Comparison of ENCODE assay signal across 16 cellular contexts in genomic region chr11:118099838-118100570, GRCh38. TPM values are rescaled to one million over a fixed set of nuclear protein-coding genes. Genes with fewer than 3 reads are reported as not detected.
"Had no signal": no experiment of that assay in that cellular context is flagged by ENCODE, and none has a peak within 500 bp of the region (broad histone marks: within the 10 kb centered on the region; RNA-seq: fewer than 3 reads in every experiment).

No MANE protein-coding gene starts in this region.

- H3K36me3 ChIP-seq: uterus had no signal

- H3K4me1 Mint-ChIP-seq: activated CD4-positive, alpha-beta memory T cell treated with anti-CD3 and anti-CD28 coated beads, Interleukin-2, amount 10 ng/mL, durations not matched to agents 7 days and 5 days; activated CD4-positive, alpha-beta T cell treated with anti-CD3 and anti-CD28 coated beads for 36 hours; immature natural killer cell; T-cell had no signal

- DNase-seq: activated CD4-positive, alpha-beta memory T cell treated with anti-CD3 and anti-CD28 coated beads, Interleukin-2, amount 10 ng/mL, durations not matched to agents 7 days and 5 days; activated CD4-positive, alpha-beta T cell treated with anti-CD3 and anti-CD28 coated beads for 36 hours; activated naive CD4-positive, alpha-beta T cell treated with Interleukin-2 at 50 U/mL for 16 hours; activated T-cell treated with anti-CD3 and anti-CD28 coated beads, Interleukin-2, amount 50 U/mL, for 72 hours; effector memory CD4-positive, alpha-beta T cell; immature natural killer cell; mammary epithelial cell; natural killer cell; T-cell; T1000; uterus had no signal

- H3K36me3 Mint-ChIP-seq: immature natural killer cell, natural killer cell, T-cell had no signal

- H3K9me3 ChIP-seq: uterus had no signal

- ATAC-seq: activated CD4-positive, alpha-beta T cell treated with anti-CD3 and anti-CD28 coated beads for 36 hours; activated T-cell treated with anti-CD3 and anti-CD28 coated beads, Interleukin-2, amount 50 U/mL, for 72 hours; natural killer cell; T-cell had no signal

- H3K27ac Mint-ChIP-seq: activated CD4-positive, alpha-beta memory T cell treated with anti-CD3 and anti-CD28 coated beads, Interleukin-2, amount 10 ng/mL, durations not matched to agents 7 days and 5 days; activated CD4-positive, alpha-beta T cell treated with anti-CD3 and anti-CD28 coated beads for 36 hours; activated T-cell treated with anti-CD3 and anti-CD28 coated beads, Interleukin-2, amount 50 U/mL, for 72 hours; immature natural killer cell; natural killer cell; T-cell had no signal

- H3K4me3 Mint-ChIP-seq: activated CD4-positive, alpha-beta memory T cell treated with anti-CD3 and anti-CD28 coated beads, Interleukin-2, amount 10 ng/mL, durations not matched to agents 7 days and 5 days; activated CD4-positive, alpha-beta T cell treated with anti-CD3 and anti-CD28 coated beads for 36 hours; activated T-cell treated with anti-CD3 and anti-CD28 coated beads, Interleukin-2, amount 50 U/mL, for 72 hours; immature natural killer cell; natural killer cell; T-cell had no signal

- H3K27me3 ChIP-seq: uterus had no signal

- H3K4me3 ChIP-seq: skin epidermis, uterus had no signal

- H3K27ac ChIP-seq: epithelial cell of prostate, skin epidermis, uterus had no signal

- H3K4me1 ChIP-seq: uterus had no signal

- H3K9me3 Mint-ChIP-seq: activated CD4-positive, alpha-beta memory T cell treated with anti-CD3 and anti-CD28 coated beads, Interleukin-2, amount 10 ng/mL, durations not matched to agents 7 days and 5 days; activated T-cell treated with anti-CD3 and anti-CD28 coated beads, Interleukin-2, amount 50 U/mL, for 72 hours; immature natural killer cell; natural killer cell; T-cell had no signal

RNA-seq across cellular contexts. Expression of gene SMIM35, which starts 13.2 kb away (rescaled TPM):
- total RNA-seq: mammary epithelial cell, mucosa of gallbladder, pulmonary artery endothelial cell, uterus had no signal
- polyA plus RNA-seq: mammary epithelial cell had no signal

RNA-seq across cellular contexts. Expression of gene TMPRSS4, which starts 23.1 kb away (rescaled TPM):
- total RNA-seq: activated CD4-positive, alpha-beta T cell treated with anti-CD3 and anti-CD28 coated beads for 36 hours; natural killer cell; omental fat pad; pulmonary artery endothelial cell had no signal
- polyA plus RNA-seq: immature natural killer cell had no signal

RNA-seq across cellular contexts. Expression of gene SCN4B, which starts 52.6 kb away (rescaled TPM):
- polyA plus RNA-seq: immature natural killer cell had no signal
